8 cellular contexts compared by ENCODE assay signal in genomic region chr1:156160744-156161181, GRCh38. TPM values are rescaled to one million over a fixed set of nuclear protein-coding genes. Genes with fewer than 3 reads are reported as not detected.
DNase-seq lines count a peak whose midpoint lies in the region; ATAC-seq lines count a peak whose summit lies in the region.

No MANE protein-coding gene starts in this region.

- 8% methylated on average over 23 of the region's 23 CpGs for WGBS in thymus

- ATAC-seq in Right ventricle myocardium superior (ENCODE audit: poor library complexity) (peak; percentile 87), HG02610 (IDR thresholded peaks at IDR 0.05; ENCODE audit: unreplicated experiment) (no peak)

- H3K9me3 ChIP-seq in thymus (ENCODE audit: control insufficient read depth): no peaks in the 10 kb centered on the region

- H3K4me1 Mint-ChIP-seq in activated naive CD4-positive, alpha-beta T cell treated with anti-CD3 and anti-CD28 coated beads, Interleukin-2, amount 10 ng/mL, durations not matched to agents 7 days and 5 days: peaks cover 47% of the 10 kb centered on the region

- intact Hi-C loops in Right ventricle myocardium superior (cut with DNase I): no loop called here

- H3K4me3 ChIP-seq in thymus (ENCODE audit: low read length): peak overlapping the region; percentile 30

- H3K36me3 ChIP-seq in thymus (ENCODE audit: control insufficient read depth, insufficient read depth): no peaks in the 10 kb centered on the region

- CTCF ChIA-PET in activated naive CD4-positive, alpha-beta T cell treated with anti-CD3 and anti-CD28 coated beads, Interleukin-2, amount 10 ng/mL, durations not matched to agents 7 days and 5 days (lab: Charles Lee): interaction anchor here (2.5 to 2.6 kb wide), 2 partner anchors 15 to 65 kb away, joined by 8 to 14 read pairs; no protein-coding TSS in a partner anchor

- no peaks in the 10 kb centered on the region for H3K9me3 Mint-ChIP-seq in activated naive CD4-positive, alpha-beta T cell treated with anti-CD3 and anti-CD28 coated beads, Interleukin-2, amount 10 ng/mL, durations not matched to agents 7 days and 5 days

- DNase-seq in DMS153 treated with DMSO at 0.1 percent for 48 hours (lab: John Stamatoyannopoulos, UW; ENCODE audit: unreplicated experiment) (peak; percentile 52), OCI-M2 (lab: John Stamatoyannopoulos, UW; ENCODE audit: unreplicated experiment) (peak; percentile 23), Right ventricle myocardium superior (peak; percentile 90), pons (ENCODE audit: low spot score) (peak; percentile 67), kidney tubule cell (ENCODE audit: low spot score) (no peak)
- peak; percentile 74 for DNase-seq in activated naive CD4-positive, alpha-beta T cell treated with anti-CD3 and anti-CD28 coated beads, Interleukin-2, amount 10 ng/mL, durations not matched to agents 7 days and 5 days

- no peaks in the 10 kb centered on the region for H3K27me3 ChIP-seq in thymus (ENCODE audit: control insufficient read depth, insufficient read depth)

- H3K4me1 ChIP-seq in thymus (ENCODE audit: control insufficient read depth, insufficient read depth, low read length): peaks cover 6% of the 10 kb centered on the region

- H3K27ac Mint-ChIP-seq in activated naive CD4-positive, alpha-beta T cell treated with anti-CD3 and anti-CD28 coated beads, Interleukin-2, amount 10 ng/mL, durations not matched to agents 7 days and 5 days: no peak overlapping the region

- H3K27me3 Mint-ChIP-seq in activated naive CD4-positive, alpha-beta T cell treated with anti-CD3 and anti-CD28 coated beads, Interleukin-2, amount 10 ng/mL, durations not matched to agents 7 days and 5 days: peaks cover 4% of the 10 kb centered on the region

- peak overlapping the region; percentile 21 for H3K27ac ChIP-seq in thymus (ENCODE audit: low read depth)

- H3K4me3 Mint-ChIP-seq in activated naive CD4-positive, alpha-beta T cell treated with anti-CD3 and anti-CD28 coated beads, Interleukin-2, amount 10 ng/mL, durations not matched to agents 7 days and 5 days: peak overlapping the region; percentile 61

- H3K36me3 Mint-ChIP-seq in activated naive CD4-positive, alpha-beta T cell treated with anti-CD3 and anti-CD28 coated beads, Interleukin-2, amount 10 ng/mL, durations not matched to agents 7 days and 5 days: no peaks in the 10 kb centered on the region

RNA-seq across cellular contexts. Expression of gene SEMA4A, which starts 7.4 kb away (rescaled TPM):
- 1.4 TPM for total RNA-seq in Right ventricle myocardium superior
- 14.8 TPM for polyA plus RNA-seq in thymus

RNA-seq across cellular contexts. Expression of gene SLC25A44, which starts 33.1 kb away (rescaled TPM):
- total RNA-seq in Right ventricle myocardium superior: 15.8 TPM
- polyA plus RNA-seq in thymus: 10.7 TPM

RNA-seq across cellular contexts. Expression of gene LMNA, which starts 46.3 kb away (rescaled TPM):
- 270 TPM for total RNA-seq in Right ventricle myocardium superior
- polyA plus RNA-seq in thymus: 68.3 TPM

RNA-seq across cellular contexts. Expression of gene PMF1, which starts 52.0 kb away (rescaled TPM):
- 64.8 TPM for total RNA-seq in Right ventricle myocardium superior
- 67.4 TPM for polyA plus RNA-seq in thymus
